28 cellular contexts compared by ENCODE assay signal in genomic region chr14:67718265-67718664, GRCh38. TPM values are rescaled to one million over a fixed set of nuclear protein-coding genes. Genes with fewer than 3 reads are reported as not detected.
"Had no signal": no experiment of that assay in that cellular context is flagged by ENCODE, and none has a peak within 500 bp of the region (broad histone marks: within the 10 kb centered on the region; RNA-seq: fewer than 3 reads in every experiment).

No MANE protein-coding gene starts in this region.

- H3K9me3 ChIP-seq: colonic mucosa, heart left ventricle, neutrophil, testis, tibial nerve, upper lobe of right lung had no signal

- H3K27me3 ChIP-seq: testis, tibial nerve, upper lobe of right lung had no signal

- H3K4me1 ChIP-seq: colonic mucosa, upper lobe of right lung had no signal

- FAIRE-seq: endothelial cell of umbilical vein, frontal cortex had no signal

- ATAC-seq: heart left ventricle; left lobe of liver; naive thymus-derived CD8-positive, alpha-beta T cell; sciatic nerve; stimulated activated naive B cell treated with anti-CD40 and anti-IgM and Interleukin-4, amounts not matched to agents 10 μg/mL and 1 μg/mL and 100 μg/mL, for 72 hours; stimulated activated naive CD8-positive, alpha-beta T cell treated with anti-CD3 and anti-CD28 coated beads, Interleukin-15, amount 100 ng/mL, for 72 hours; upper lobe of right lung had no signal

- DNase-seq: colonic mucosa; effector CD4-positive, alpha-beta T cell; endodermal cell; heart left ventricle; hypothalamus; kidney glomerular epithelial cell; mammary epithelial cell; naive thymus-derived CD8-positive, alpha-beta T cell; posterior cingulate gyrus; stimulated activated CD4-positive, alpha-beta T cell treated with anti-CD3 and anti-CD28 coated beads, Interleukin-2, amount 100 ng/mL, for 24 hours; stimulated activated CD4-positive, alpha-beta T cell treated with anti-CD3 and anti-CD28 coated beads, Interleukin-4, amount 100 ng/mL, for 4 hours; stimulated activated naive B cell treated with anti-CD40 and anti-IgM and Interleukin-4, amounts not matched to agents 10 μg/mL and 1 μg/mL and 100 μg/mL, for 72 hours; stimulated activated naive CD8-positive, alpha-beta T cell treated with anti-CD3 and anti-CD28 coated beads, Interleukin-15, amount 100 ng/mL, for 72 hours; testis; upper lobe of right lung had no signal

- H3K4me3 ChIP-seq: colonic mucosa, heart left ventricle, testis, tibial nerve, upper lobe of right lung had no signal

- H3K36me3 ChIP-seq: colonic mucosa, heart left ventricle, neutrophil, tibial nerve, upper lobe of right lung had no signal

- H3K27ac ChIP-seq: colonic mucosa, heart left ventricle, neutrophil, testis, tibial nerve, upper lobe of right lung had no signal

RNA-seq across cellular contexts. Expression of gene RDH12, which starts 16.6 kb away (rescaled TPM):
- total RNA-seq: colonic mucosa; dermis microvascular lymphatic vessel endothelial cell; endothelial cell of umbilical vein; glomerular endothelial cell; heart left ventricle; mammary epithelial cell; mesenteric fat pad; mononuclear cell; naive thymus-derived CD8-positive, alpha-beta T cell; osteocyte; pulmonary artery endothelial cell; sciatic nerve; tibial nerve had no signal
- polyA plus RNA-seq: endothelial cell of umbilical vein; heart left ventricle; naive thymus-derived CD8-positive, alpha-beta T cell; neural cell had no signal
